3 cellular contexts compared by ENCODE assay signal in genomic region chr2:230264945-230265344, GRCh38. TPM values are rescaled to one million over a fixed set of nuclear protein-coding genes. Genes with fewer than 3 reads are reported as not detected.
"Had no signal": no experiment of that assay in that cellular context is flagged by ENCODE, and none has a peak within 500 bp of the region (broad histone marks: within the 10 kb centered on the region; RNA-seq: fewer than 3 reads in every experiment).

No MANE protein-coding gene starts in this region.

RNA-seq across cellular contexts. Expression of gene SP140, which starts 39.4 kb away (rescaled TPM):
- total RNA-seq: endothelial cell of umbilical vein, lung microvascular endothelial cell had no signal
- polyA plus RNA-seq: endothelial cell of umbilical vein, smooth muscle cell had no signal
